Comparison of ENCODE assay signal across 1 cellular context in genomic region chr16:15897386-15897785, GRCh38.
TF ChIP-seq lines count a peak whose summit lies in the region.

No MANE protein-coding gene starts in this region.

TF ChIP-seq in HepG2, 621 proteins besides CTCF, POLR2A, EP300 and RAD21:
- TF ChIP-seq IRF9 (CRISPR knock-in tag; IDR thresholded peaks at IDR 0.05; ENCODE audit: borderline replicate concordance) (no peak), ZNF570 (CRISPR knock-in tag; IDR thresholded peaks at IDR 0.05; ENCODE audit: borderline replicate concordance) (0 out of 2 replicates have a peak, but pooled peaks have one; percentile 26)
